Comparison of ENCODE assay signal across 11 cellular contexts in the genomic region with DNA sequence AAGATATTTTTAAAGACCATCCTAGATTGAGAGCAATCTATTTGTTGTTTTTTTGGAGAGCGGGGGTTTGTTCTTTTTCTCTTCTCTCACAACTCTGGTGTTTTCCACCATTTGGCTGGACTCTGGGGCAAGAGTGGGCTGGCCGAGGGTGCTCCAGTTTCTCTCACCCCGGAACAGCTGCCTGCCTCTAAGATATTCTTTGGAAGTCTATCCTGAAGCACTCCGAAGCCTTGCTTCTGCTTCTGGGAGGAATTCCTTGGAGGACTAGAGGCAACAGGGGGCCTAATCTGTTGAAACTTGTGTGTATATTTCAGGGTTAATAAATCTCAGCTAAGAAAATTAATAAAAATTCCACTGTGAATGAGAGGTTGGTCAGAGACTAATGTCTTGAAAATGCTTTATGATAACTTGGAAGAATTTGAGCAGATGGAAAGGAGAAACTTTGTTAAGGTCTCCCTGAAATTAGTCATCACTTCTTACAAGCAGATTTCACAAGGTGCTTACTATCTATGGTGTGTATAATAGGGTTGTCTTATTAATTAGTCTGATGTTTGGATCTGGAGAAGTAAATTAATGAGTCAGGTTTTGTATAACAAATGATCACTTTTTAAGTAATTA. TPM values are rescaled to one million over a fixed set of nuclear protein-coding genes. Genes with fewer than 3 reads are reported as not detected.
DNase-seq lines count a peak whose midpoint lies in the region; ATAC-seq and TF ChIP-seq lines count a peak whose summit lies in the region.
"Had no signal": no experiment of that assay in that cellular context is flagged by ENCODE, and none has a peak within 500 bp of the region (broad histone marks: within the 10 kb centered on the region; RNA-seq: fewer than 3 reads in every experiment).

No MANE protein-coding gene starts in this region.

- TF ChIP-seq CTCF in AG10803 (conservative IDR thresholded peaks at IDR 0.05; ENCODE audit: low read length) (no peak), adrenal gland (IDR thresholded peaks at IDR 0.05) (no peak), BE2C (IDR thresholded peaks at IDR 0.05; ENCODE audit: low read depth, low read length) (no peak)

- H3K79me1 ChIP-seq in mesenchymal stem cell (replicated peaks; ENCODE audit: low read length, poor library complexity, severe bottlenecking): peaks cover 3% of the 10 kb centered on the region

- no peak for ATAC-seq in HG03175 (IDR thresholded peaks at IDR 0.05; ENCODE audit: unreplicated experiment)
- ATAC-seq in GM21390 (IDR thresholded peaks at IDR 0.05; ENCODE audit: unreplicated experiment): no peak

- WGBS in adrenal gland, 4 donors: 76 to 84% (median 80%) methylated on average over 4 of the region's 4 CpGs
- 75% methylated on average over 4 of the region's 4 CpGs for WGBS in mesenchymal stem cell

- intact Hi-C loops in adrenal gland (cut with DNase I): loop anchor here in 1 of 2 donors (10.0 kb wide), 1 partner anchor 171 kb away; no protein-coding TSS in a partner anchor

- H2BK120ac ChIP-seq in mesenchymal stem cell (ENCODE audit: low read depth, low read length): no peak overlapping the region

- H2BK12ac ChIP-seq in mesenchymal stem cell (ENCODE audit: low read length in 2 of 2): no peak overlapping the region

- peak overlapping the region in 1 of 2 experiments; percentile 41 for H3K4ac ChIP-seq in mesenchymal stem cell (ENCODE audit: low read depth in 1 of 2, low read length in 2 of 2)

- H3K4me2 ChIP-seq in mesenchymal stem cell (ENCODE audit: low read length, poor library complexity, severe bottlenecking): peak overlapping the region; percentile 47

- no peaks in the 10 kb centered on the region for H3K27me3 ChIP-seq in adrenal gland
- H3K27me3 ChIP-seq in mesenchymal stem cell (ENCODE audit: control insufficient read depth in 1 of 2, insufficient read depth in 1 of 2, low read length in 2 of 2): no peaks in the 10 kb centered on the region
- no peaks in the 10 kb centered on the region for H3K27me3 ChIP-seq in BE2C
- H3K27me3 ChIP-seq: testis had no signal

- TF ChIP-seq POLR2A in adrenal gland (IDR thresholded peaks at IDR 0.05): no peak

- H3K9me3 ChIP-seq in adrenal gland (replicated peaks in 1 of 3): no peaks in the 10 kb centered on the region
- H3K9me3 ChIP-seq in mesenchymal stem cell (ENCODE audit: control insufficient read depth, low read length): no peaks in the 10 kb centered on the region
- H3K9me3 ChIP-seq in BE2C: no peaks in the 10 kb centered on the region
- H3K9me3 ChIP-seq: testis had no signal

- no peak overlapping the region for H3K14ac ChIP-seq in mesenchymal stem cell (ENCODE audit: low read length in 2 of 2)

- no peak overlapping the region for H2BK5ac ChIP-seq in mesenchymal stem cell (ENCODE audit: low read depth, low read length, poor library complexity, severe bottlenecking)

- peak overlapping the region in 1 of 2 experiments; percentile 90 for H3K18ac ChIP-seq in mesenchymal stem cell (ENCODE audit: low read depth in 1 of 2, low read length in 2 of 2)

- H3K4me1 ChIP-seq in adrenal gland (replicated peaks in 1 of 2): peaks cover 59 to 68% of the 10 kb centered on the region in 2 donors
- peaks cover 11% of the 10 kb centered on the region for H3K4me1 ChIP-seq in mesenchymal stem cell (ENCODE audit: control insufficient read depth, insufficient read depth, low read depth, low read length)
- no peaks in the 10 kb centered on the region; the same call in none of the 2 replicates for H3K4me1 ChIP-seq in BE2C

- no peak overlapping the region for H4K8ac ChIP-seq in mesenchymal stem cell (ENCODE audit: low read length)

- no peak overlapping the region for H3K23ac ChIP-seq in mesenchymal stem cell (ENCODE audit: low read length in 2 of 2)

- peak overlapping the region in 3 of 5 donors; percentile 3 to 94 (median 63) for H3K27ac ChIP-seq in adrenal gland
- H3K27ac ChIP-seq in mesenchymal stem cell (ENCODE audit: low read length, poor library complexity, severe bottlenecking): peak overlapping the region; percentile 70
- H3K27ac ChIP-seq: testis had no signal

- H2BK15ac ChIP-seq in mesenchymal stem cell (ENCODE audit: low read depth, poor library complexity, severe bottlenecking): peak overlapping the region; percentile 19

- H3K9ac ChIP-seq in mesenchymal stem cell (ENCODE audit: low read length): peak overlapping the region; percentile 26

- no peak overlapping the region for H2AFZ ChIP-seq in mesenchymal stem cell (ENCODE audit: low read depth, low read length)

- H4K91ac ChIP-seq in mesenchymal stem cell (ENCODE audit: low read length): no peak overlapping the region

- DNase-seq in AG10803 (ENCODE audit: low read depth): peak; percentile 57
- peak; percentile 71 for DNase-seq in HCEC 1CT
- no peak for DNase-seq in adrenal gland
- DNase-seq in mesenchymal stem cell: peak; percentile 68
- DNase-seq in BE2C: no peak
- DNase-seq in anterior cingulate cortex (lab: John Stamatoyannopoulos, UW): no peak
- DNase-seq: DMS53, NCI-H526 treated with DMSO at 0.1 percent for 48 hours, testis had no signal

- peak overlapping the region; percentile 83 for H2AK5ac ChIP-seq in mesenchymal stem cell (ENCODE audit: low read length, severe bottlenecking)

- H3K4me3 ChIP-seq in AG10803 (ENCODE audit: low read length) (no peak overlapping the region), adrenal gland (peak overlapping the region in 1 of 4 donors; percentile 31), mesenchymal stem cell (ENCODE audit: insufficient read depth in 1 of 2, low read depth in 1 of 2, low read length in 2 of 2) (peak overlapping the region in 1 of 2 experiments; percentile 40), BE2C (ENCODE audit: low read depth, low read length) (no peak overlapping the region)
- H3K4me3 ChIP-seq: testis had no signal

- no peaks in the 10 kb centered on the region for H3K36me3 ChIP-seq in adrenal gland (replicated peaks in 1 of 2)
- H3K36me3 ChIP-seq in mesenchymal stem cell (ENCODE audit: control insufficient read depth in 1 of 2, insufficient read depth in 2 of 2, low read depth in 1 of 2, low read length in 2 of 2): peaks cover 0 to under 1% of the 10 kb centered on the region in 2 experiments
- no peaks in the 10 kb centered on the region for H3K36me3 ChIP-seq in BE2C

RNA-seq across cellular contexts. Expression of gene MAN2A1, which starts 3.9 kb away (rescaled TPM):
- total RNA-seq in adrenal gland: 100 to 1,000 TPM in 2 of 8 donors, 10 to 100 TPM in 6; 56.4 to 122 (median 88.6) TPM
- polyA plus RNA-seq in adrenal gland: 10 to 100 TPM; 11.7 to 51.0 (median 14.2) TPM
- 77.9 TPM for polyA plus RNA-seq in mesenchymal stem cell (2013, experiment 1 of 2)
- polyA plus RNA-seq in mesenchymal stem cell (2013, experiment 2 of 2): 78.7 TPM
- 3.6 TPM for polyA plus RNA-seq in BE2C (2012; ENCODE audit: insufficient read depth, insufficient read length, low read depth)

Comparison
In these comparisons a context has a peak if more than half of its experiments do, and no peak if none do; other contexts are left out.
1. DNase-seq: peak in AG10803 (single experiment), HCEC 1CT (single experiment) and mesenchymal stem cell (single experiment); none in adrenal gland (0 of 7), BE2C (single experiment) and anterior cingulate cortex (0 of 58).